ENCODE assay signal across 10 cellular contexts in the genomic region with DNA sequence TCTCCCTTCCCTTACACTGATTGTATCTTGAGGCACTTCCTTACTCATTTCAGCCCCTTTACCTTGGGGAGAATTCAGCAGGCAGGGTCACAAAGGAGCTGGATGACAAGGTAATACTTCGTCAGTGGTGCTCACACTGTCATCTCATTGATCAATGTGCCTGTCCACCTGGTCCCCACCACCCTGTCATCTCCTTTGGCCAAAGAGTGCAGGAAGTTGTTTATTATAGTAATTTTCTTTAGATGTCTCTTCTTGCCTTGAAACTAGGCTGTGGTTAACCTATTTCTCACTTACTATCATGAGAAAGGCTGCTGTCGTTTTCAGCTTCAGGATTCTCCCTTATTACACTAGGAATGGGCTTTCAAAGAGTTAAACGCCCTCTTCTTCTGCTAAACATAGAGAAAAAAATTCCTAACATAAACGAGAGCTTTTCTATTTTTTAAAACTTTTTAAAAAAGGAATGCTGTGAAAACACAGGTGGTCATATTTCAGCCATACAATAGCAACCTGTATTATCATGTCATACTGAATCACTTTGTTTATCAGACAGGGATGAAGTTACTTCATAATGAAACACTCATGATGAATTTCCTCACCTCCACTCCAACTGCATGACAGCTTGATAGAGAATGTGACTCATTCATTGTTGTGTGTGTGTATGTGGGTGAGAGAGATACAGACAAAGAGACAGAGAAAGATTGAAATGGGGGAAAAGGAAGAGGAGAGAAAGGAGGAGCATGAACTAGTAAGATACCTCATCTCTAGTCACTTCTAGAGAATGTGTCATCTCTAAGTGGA.
DNase-seq lines count a peak whose midpoint lies in the region; ATAC-seq, FAIRE-seq and TF ChIP-seq lines count a peak whose summit lies in the region.
"Had no signal": no experiment of that assay in that cellular context is flagged by ENCODE, and none has a peak within 500 bp of the region (broad histone marks: within the 10 kb centered on the region; RNA-seq: fewer than 3 reads in every experiment).

No MANE protein-coding gene starts in this region.

- no peaks in the 10 kb centered on the region for H3K79me2 ChIP-seq in hepatocyte

- in situ Hi-C loops in GM13977 (cut with MboI; ENCODE audit: low pct_unique_long_range_greater_than_20kb, low sequenced_read_pairs, unreplicated experiment) = no loop called here

- no peaks in the 10 kb centered on the region for H3K9me3 Mint-ChIP-seq in effector memory CD8-positive, alpha-beta T cell

- H3K4me3 ChIP-seq in AG09309 (ENCODE audit: control insufficient read depth, low read depth, low read length) (no peak overlapping the region), hepatocyte (no peak overlapping the region)
- H3K4me3 ChIP-seq: gastrocnemius medialis had no signal

- DNase-seq in AG09309 (ENCODE audit: low read depth) (peak; percentile 47), GM13977 (ENCODE audit: low spot score) (peak; percentile 9), T1000 (lab: John Stamatoyannopoulos, UW) (peak; percentile 11), hepatocyte (ENCODE audit: low spot score) (peak; percentile 15), D721Med (ENCODE audit: insufficient read length, low spot score) (no peak), substantia nigra (lab: John Stamatoyannopoulos, UW) (no peak)
- no peak for DNase-seq in effector memory CD8-positive, alpha-beta T cell
- DNase-seq: gastrocnemius medialis, NCI-H1694 treated with DMSO at 0.1 percent for 48 hours had no signal

- H3K4me1 Mint-ChIP-seq in effector memory CD8-positive, alpha-beta T cell (ENCODE audit: low read depth in 2 of 2) = no peaks in the 10 kb centered on the region

- no peak for FAIRE-seq in D721Med (lab: Jason Lieb, UNC)

- no peaks in the 10 kb centered on the region for H3K36me3 ChIP-seq in hepatocyte (replicated peaks; ENCODE audit: insufficient read depth, low read depth)
- H3K36me3 ChIP-seq: gastrocnemius medialis had no signal

- ATAC-seq in effector memory CD8-positive, alpha-beta T cell (replicated peaks) = no peak
- no peak for ATAC-seq in GM18502 (IDR thresholded peaks at IDR 0.05; ENCODE audit: poor library complexity, unreplicated experiment)
- ATAC-seq: gastrocnemius medialis had no signal

- no peaks in the 10 kb centered on the region for H3K36me3 Mint-ChIP-seq in effector memory CD8-positive, alpha-beta T cell (ENCODE audit: insufficient read depth)

- 58% methylated on average over 4 of the region's 4 CpGs for WGBS in hepatocyte (ENCODE audit: low lambda C conversion rate, missing lambda C conversion rate)

- no peak for TF ChIP-seq CTCF in AG09309 (IDR thresholded peaks at IDR 0.05; ENCODE audit: control insufficient read depth, insufficient read depth, low read depth, low read length, missing control alignments)
- TF ChIP-seq CTCF in GM13977 (IDR thresholded peaks at IDR 0.05; ENCODE audit: extremely low read depth, insufficient read depth, missing control alignments) = no peak
- TF ChIP-seq CTCF in hepatocyte (IDR thresholded peaks at IDR 0.05; ENCODE audit: poor library complexity) = no peak
- no peak for TF ChIP-seq CTCF in D721Med (IDR thresholded peaks at IDR 0.05; ENCODE audit: insufficient read depth, missing control alignments)

- H4K20me1 ChIP-seq in hepatocyte (ENCODE audit: insufficient read depth, poor library complexity, severe bottlenecking) = no peaks in the 10 kb centered on the region

- H3K27me3 ChIP-seq in hepatocyte = peaks cover 6% of the 10 kb centered on the region
- H3K27me3 ChIP-seq: gastrocnemius medialis had no signal

- H3K27ac ChIP-seq in hepatocyte (no peak overlapping the region), substantia nigra (ENCODE audit: low read depth, low read length, poor library complexity, severe bottlenecking) (no peak overlapping the region)
- H3K27ac ChIP-seq: gastrocnemius medialis had no signal

- H3K4me3 Mint-ChIP-seq in effector memory CD8-positive, alpha-beta T cell = no peak overlapping the region

- H3K4me2 ChIP-seq in hepatocyte = no peak overlapping the region

- peaks cover 0 to 5% of the 10 kb centered on the region in 2 donors for H3K27me3 Mint-ChIP-seq in effector memory CD8-positive, alpha-beta T cell

- no peak overlapping the region for H3K27ac Mint-ChIP-seq in effector memory CD8-positive, alpha-beta T cell

- no peaks in the 10 kb centered on the region for H3K9me2 ChIP-seq in hepatocyte (replicated peaks; ENCODE audit: insufficient read depth)

- H3K9me3 ChIP-seq in hepatocyte (ENCODE audit: low read depth) = no peaks in the 10 kb centered on the region
- H3K9me3 ChIP-seq: gastrocnemius medialis had no signal

- H3K4me1 ChIP-seq in hepatocyte (ENCODE audit: insufficient read depth) = peaks cover 17% of the 10 kb centered on the region
- H3K4me1 ChIP-seq: gastrocnemius medialis had no signal

- no peak overlapping the region for H2AFZ ChIP-seq in hepatocyte

Comparison
In these comparisons a context has a peak if more than half of its experiments do, and no peak if none do; other contexts are left out.
1. DNase-seq: peak in AG09309 (single experiment), GM13977 (single experiment), T1000 (single experiment) and hepatocyte (single experiment); none in effector memory CD8-positive, alpha-beta T cell (0 of 3), D721Med (single experiment) and substantia nigra (0 of 49).